ENCODE assay signal across 1 cellular context in the genomic region with DNA sequence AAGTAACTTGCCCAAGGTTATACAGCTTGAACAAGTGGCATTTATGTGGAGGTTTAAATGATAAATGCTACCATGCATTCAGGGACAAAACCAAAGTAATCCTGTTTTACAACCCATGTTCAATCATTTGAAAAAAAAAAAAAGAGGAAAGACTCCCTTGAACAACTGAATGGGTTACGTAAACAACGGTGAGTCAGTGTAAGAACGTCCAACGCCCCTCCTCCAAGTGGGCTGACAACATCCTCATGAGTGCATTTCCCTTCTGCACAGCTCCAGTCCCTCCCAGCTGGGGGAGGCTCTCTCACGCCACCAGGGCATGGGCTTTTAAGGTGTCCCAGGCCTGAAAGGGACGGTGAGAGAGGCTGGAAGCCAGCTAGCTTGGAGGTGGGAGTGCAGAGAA.
TF ChIP-seq lines count a peak whose summit lies in the region.

No MANE protein-coding gene starts in this region.

TF ChIP-seq in HEK293, 187 proteins besides CTCF, POLR2A, EP300 and RAD21 (continued from another document and continues in another):
- TF ChIP-seq, protein P1, sequence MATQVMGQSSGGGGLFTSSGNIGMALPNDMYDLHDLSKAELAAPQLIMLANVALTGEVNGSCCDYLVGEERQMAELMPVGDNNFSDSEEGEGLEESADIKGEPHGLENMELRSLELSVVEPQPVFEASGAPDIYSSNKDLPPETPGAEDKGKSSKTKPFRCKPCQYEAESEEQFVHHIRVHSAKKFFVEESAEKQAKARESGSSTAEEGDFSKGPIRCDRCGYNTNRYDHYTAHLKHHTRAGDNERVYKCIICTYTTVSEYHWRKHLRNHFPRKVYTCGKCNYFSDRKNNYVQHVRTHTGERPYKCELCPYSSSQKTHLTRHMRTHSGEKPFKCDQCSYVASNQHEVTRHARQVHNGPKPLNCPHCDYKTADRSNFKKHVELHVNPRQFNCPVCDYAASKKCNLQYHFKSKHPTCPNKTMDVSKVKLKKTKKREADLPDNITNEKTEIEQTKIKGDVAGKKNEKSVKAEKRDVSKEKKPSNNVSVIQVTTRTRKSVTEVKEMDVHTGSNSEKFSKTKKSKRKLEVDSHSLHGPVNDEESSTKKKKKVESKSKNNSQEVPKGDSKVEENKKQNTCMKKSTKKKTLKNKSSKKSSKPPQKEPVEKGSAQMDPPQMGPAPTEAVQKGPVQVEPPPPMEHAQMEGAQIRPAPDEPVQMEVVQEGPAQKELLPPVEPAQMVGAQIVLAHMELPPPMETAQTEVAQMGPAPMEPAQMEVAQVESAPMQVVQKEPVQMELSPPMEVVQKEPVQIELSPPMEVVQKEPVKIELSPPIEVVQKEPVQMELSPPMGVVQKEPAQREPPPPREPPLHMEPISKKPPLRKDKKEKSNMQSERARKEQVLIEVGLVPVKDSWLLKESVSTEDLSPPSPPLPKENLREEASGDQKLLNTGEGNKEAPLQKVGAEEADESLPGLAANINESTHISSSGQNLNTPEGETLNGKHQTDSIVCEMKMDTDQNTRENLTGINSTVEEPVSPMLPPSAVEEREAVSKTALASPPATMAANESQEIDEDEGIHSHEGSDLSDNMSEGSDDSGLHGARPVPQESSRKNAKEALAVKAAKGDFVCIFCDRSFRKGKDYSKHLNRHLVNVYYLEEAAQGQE (tag by site-specific recombination; IDR thresholded peaks at IDR 0.05) = no peak
- no peak for TF ChIP-seq ZNF549 (tag by site-specific recombination; IDR thresholded peaks at IDR 0.05)
- TF ChIP-seq ZNF600 (tag by site-specific recombination; IDR thresholded peaks at IDR 0.05) = peak; percentile 82
- TF ChIP-seq, protein P2, sequence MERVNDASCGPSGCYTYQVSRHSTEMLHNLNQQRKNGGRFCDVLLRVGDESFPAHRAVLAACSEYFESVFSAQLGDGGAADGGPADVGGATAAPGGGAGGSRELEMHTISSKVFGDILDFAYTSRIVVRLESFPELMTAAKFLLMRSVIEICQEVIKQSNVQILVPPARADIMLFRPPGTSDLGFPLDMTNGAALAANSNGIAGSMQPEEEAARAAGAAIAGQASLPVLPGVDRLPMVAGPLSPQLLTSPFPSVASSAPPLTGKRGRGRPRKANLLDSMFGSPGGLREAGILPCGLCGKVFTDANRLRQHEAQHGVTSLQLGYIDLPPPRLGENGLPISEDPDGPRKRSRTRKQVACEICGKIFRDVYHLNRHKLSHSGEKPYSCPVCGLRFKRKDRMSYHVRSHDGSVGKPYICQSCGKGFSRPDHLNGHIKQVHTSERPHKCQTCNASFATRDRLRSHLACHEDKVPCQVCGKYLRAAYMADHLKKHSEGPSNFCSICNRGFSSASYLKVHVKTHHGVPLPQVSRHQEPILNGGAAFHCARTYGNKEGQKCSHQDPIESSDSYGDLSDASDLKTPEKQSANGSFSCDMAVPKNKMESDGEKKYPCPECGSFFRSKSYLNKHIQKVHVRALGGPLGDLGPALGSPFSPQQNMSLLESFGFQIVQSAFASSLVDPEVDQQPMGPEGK (tag by site-specific recombination; IDR thresholded peaks at IDR 0.05) = peak; percentile 86
- no peak for TF ChIP-seq TCF7L2 (IDR thresholded peaks at IDR 0.05; ENCODE audit: borderline replicate concordance, low read depth, low read length)
- TF ChIP-seq, protein P3, sequence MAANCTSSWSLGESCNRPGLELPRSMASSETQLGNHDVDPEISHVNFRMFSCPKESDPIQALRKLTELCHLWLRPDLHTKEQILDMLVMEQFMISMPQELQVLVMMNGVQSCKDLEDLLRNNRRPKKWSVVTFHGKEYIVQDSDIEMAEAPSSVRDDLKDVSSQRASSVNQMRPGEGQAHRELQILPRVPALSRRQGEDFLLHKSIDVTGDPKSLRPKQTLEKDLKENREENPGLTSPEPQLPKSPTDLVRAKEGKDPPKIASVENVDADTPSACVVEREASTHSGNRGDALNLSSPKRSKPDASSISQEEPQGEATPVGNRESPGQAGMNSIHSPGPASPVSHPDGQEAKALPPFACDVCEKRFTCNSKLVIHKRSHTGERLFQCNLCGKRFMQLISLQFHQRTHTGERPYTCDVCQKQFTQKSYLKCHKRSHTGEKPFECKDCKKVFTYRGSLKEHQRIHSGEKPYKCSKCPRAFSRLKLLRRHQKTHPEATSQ (tag by site-specific recombination; IDR thresholded peaks at IDR 0.05) = no peak
- TF ChIP-seq, protein P4, sequence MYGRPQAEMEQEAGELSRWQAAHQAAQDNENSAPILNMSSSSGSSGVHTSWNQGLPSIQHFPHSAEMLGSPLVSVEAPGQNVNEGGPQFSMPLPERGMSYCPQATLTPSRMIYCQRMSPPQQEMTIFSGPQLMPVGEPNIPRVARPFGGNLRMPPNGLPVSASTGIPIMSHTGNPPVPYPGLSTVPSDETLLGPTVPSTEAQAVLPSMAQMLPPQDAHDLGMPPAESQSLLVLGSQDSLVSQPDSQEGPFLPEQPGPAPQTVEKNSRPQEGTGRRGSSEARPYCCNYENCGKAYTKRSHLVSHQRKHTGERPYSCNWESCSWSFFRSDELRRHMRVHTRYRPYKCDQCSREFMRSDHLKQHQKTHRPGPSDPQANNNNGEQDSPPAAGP (tag by site-specific recombination; IDR thresholded peaks at IDR 0.05) = peak; percentile 95
- TF ChIP-seq ZNF155 (tag by site-specific recombination; IDR thresholded peaks at IDR 0.05) = no peak
- no peak for TF ChIP-seq ZNF266 (tag by site-specific recombination; IDR thresholded peaks at IDR 0.05; ENCODE audit: low read depth)
- TF ChIP-seq ZNF426 (tag by site-specific recombination; IDR thresholded peaks at IDR 0.05) = no peak
- TF ChIP-seq ZNF785 (tag by site-specific recombination; IDR thresholded peaks at IDR 0.05) = no peak
- TF ChIP-seq ZNF324 (tag by site-specific recombination; IDR thresholded peaks at IDR 0.05) = no peak
- peak; percentile 54; the same call in 1 of the 2 replicates for TF ChIP-seq PRDM1 (tag by site-specific recombination; IDR thresholded peaks at IDR 0.05)
- TF ChIP-seq, protein P5, sequence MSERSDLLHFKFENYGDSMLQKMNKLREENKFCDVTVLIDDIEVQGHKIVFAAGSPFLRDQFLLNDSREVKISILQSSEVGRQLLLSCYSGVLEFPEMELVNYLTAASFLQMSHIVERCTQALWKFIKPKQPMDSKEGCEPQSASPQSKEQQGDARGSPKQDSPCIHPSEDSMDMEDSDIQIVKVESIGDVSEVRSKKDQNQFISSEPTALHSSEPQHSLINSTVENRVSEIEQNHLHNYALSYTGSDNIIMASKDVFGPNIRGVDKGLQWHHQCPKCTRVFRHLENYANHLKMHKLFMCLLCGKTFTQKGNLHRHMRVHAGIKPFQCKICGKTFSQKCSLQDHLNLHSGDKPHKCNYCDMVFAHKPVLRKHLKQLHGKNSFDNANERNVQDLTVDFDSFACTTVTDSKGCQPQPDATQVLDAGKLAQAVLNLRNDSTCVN (tag by site-specific recombination; optimal IDR thresholded peaks at IDR 0.05) = no peak
- TF ChIP-seq, protein P6, sequence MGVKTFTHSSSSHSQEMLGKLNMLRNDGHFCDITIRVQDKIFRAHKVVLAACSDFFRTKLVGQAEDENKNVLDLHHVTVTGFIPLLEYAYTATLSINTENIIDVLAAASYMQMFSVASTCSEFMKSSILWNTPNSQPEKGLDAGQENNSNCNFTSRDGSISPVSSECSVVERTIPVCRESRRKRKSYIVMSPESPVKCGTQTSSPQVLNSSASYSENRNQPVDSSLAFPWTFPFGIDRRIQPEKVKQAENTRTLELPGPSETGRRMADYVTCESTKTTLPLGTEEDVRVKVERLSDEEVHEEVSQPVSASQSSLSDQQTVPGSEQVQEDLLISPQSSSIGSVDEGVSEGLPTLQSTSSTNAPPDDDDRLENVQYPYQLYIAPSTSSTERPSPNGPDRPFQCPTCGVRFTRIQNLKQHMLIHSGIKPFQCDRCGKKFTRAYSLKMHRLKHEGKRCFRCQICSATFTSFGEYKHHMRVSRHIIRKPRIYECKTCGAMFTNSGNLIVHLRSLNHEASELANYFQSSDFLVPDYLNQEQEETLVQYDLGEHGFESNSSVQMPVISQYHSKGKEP (tag by site-specific recombination; IDR thresholded peaks at IDR 0.05) = 0 out of 2 replicates have a peak, but pooled peaks have one; percentile 26
- TF ChIP-seq ZNF560 (tag by site-specific recombination; IDR thresholded peaks at IDR 0.05; ENCODE audit: borderline replicate concordance) = no peak
- peak; percentile 78 for TF ChIP-seq OSR2 (tag by site-specific recombination; IDR thresholded peaks at IDR 0.05)
- TF ChIP-seq ZFHX2 (tag by site-specific recombination; conservative IDR thresholded peaks at IDR 0.05) = peak; percentile 80
- TF ChIP-seq KLF16 (tag by site-specific recombination; IDR thresholded peaks at IDR 0.05) = peak; percentile 68; the same call in 1 of the 2 replicates
- peak; percentile 76; the same call in 1 of the 2 replicates for TF ChIP-seq KLF8 (tag by site-specific recombination; IDR thresholded peaks at IDR 0.05)
- TF ChIP-seq ZBTB7A (tag by site-specific recombination; IDR thresholded peaks at IDR 0.05; ENCODE audit: low read depth) = no peak
- TF ChIP-seq KLF1 (tag by site-specific recombination; IDR thresholded peaks at IDR 0.05) = peak; percentile 82
- TF ChIP-seq ZNF2 (tag by site-specific recombination; IDR thresholded peaks at IDR 0.05) = no peak
- TF ChIP-seq ZNF707 (tag by site-specific recombination; IDR thresholded peaks at IDR 0.05) = no peak
- TF ChIP-seq ZXDB (tag by site-specific recombination; IDR thresholded peaks at IDR 0.05) = no peak; the same call in 1 of the 2 replicates
- TF ChIP-seq ZNF830 (tag by site-specific recombination; IDR thresholded peaks at IDR 0.05; ENCODE audit: low read depth) = no peak
- TF ChIP-seq ZNF571 (tag by site-specific recombination; IDR thresholded peaks at IDR 0.05) = no peak
- TF ChIP-seq GLIS1 (tag by site-specific recombination; IDR thresholded peaks at IDR 0.05) = peak; percentile 89
- no peak for TF ChIP-seq ZNF416 (tag by site-specific recombination; IDR thresholded peaks at IDR 0.05)
- peak; percentile 75 for TF ChIP-seq SP3 (tag by site-specific recombination; IDR thresholded peaks at IDR 0.05)
- TF ChIP-seq, protein P7, sequence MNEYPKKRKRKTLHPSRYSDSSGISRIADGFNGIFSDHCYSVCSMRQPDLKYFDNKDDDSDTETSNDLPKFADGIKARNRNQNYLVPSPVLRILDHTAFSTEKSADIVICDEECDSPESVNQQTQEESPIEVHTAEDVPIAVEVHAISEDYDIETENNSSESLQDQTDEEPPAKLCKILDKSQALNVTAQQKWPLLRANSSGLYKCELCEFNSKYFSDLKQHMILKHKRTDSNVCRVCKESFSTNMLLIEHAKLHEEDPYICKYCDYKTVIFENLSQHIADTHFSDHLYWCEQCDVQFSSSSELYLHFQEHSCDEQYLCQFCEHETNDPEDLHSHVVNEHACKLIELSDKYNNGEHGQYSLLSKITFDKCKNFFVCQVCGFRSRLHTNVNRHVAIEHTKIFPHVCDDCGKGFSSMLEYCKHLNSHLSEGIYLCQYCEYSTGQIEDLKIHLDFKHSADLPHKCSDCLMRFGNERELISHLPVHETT (tag by site-specific recombination; IDR thresholded peaks at IDR 0.05) = no peak
- TF ChIP-seq IKZF3 (tag by site-specific recombination; IDR thresholded peaks at IDR 0.05) = 0 out of 2 replicates have a peak, but pooled peaks have one; percentile 21
- TF ChIP-seq MEIS1 (CRISPR knock-in tag; IDR thresholded peaks at IDR 0.05; ENCODE audit: borderline replicate concordance) = no peak
- TF ChIP-seq, protein P8, sequence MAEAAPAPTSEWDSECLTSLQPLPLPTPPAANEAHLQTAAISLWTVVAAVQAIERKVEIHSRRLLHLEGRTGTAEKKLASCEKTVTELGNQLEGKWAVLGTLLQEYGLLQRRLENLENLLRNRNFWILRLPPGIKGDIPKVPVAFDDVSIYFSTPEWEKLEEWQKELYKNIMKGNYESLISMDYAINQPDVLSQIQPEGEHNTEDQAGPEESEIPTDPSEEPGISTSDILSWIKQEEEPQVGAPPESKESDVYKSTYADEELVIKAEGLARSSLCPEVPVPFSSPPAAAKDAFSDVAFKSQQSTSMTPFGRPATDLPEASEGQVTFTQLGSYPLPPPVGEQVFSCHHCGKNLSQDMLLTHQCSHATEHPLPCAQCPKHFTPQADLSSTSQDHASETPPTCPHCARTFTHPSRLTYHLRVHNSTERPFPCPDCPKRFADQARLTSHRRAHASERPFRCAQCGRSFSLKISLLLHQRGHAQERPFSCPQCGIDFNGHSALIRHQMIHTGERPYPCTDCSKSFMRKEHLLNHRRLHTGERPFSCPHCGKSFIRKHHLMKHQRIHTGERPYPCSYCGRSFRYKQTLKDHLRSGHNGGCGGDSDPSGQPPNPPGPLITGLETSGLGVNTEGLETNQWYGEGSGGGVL (tag by site-specific recombination; IDR thresholded peaks at IDR 0.05) = peak; percentile 89
- peak; percentile 79 for TF ChIP-seq ZNF366 (tag by site-specific recombination; conservative IDR thresholded peaks at IDR 0.05)
- TF ChIP-seq, protein P9, sequence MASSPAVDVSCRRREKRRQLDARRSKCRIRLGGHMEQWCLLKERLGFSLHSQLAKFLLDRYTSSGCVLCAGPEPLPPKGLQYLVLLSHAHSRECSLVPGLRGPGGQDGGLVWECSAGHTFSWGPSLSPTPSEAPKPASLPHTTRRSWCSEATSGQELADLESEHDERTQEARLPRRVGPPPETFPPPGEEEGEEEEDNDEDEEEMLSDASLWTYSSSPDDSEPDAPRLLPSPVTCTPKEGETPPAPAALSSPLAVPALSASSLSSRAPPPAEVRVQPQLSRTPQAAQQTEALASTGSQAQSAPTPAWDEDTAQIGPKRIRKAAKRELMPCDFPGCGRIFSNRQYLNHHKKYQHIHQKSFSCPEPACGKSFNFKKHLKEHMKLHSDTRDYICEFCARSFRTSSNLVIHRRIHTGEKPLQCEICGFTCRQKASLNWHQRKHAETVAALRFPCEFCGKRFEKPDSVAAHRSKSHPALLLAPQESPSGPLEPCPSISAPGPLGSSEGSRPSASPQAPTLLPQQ (tag by site-specific recombination; IDR thresholded peaks at IDR 0.05) = peak; percentile 47; the same call in 1 of the 2 replicates
- TF ChIP-seq ZNF561 (tag by site-specific recombination; IDR thresholded peaks at IDR 0.05; ENCODE audit: borderline replicate concordance) = no peak
- TF ChIP-seq, protein P10, sequence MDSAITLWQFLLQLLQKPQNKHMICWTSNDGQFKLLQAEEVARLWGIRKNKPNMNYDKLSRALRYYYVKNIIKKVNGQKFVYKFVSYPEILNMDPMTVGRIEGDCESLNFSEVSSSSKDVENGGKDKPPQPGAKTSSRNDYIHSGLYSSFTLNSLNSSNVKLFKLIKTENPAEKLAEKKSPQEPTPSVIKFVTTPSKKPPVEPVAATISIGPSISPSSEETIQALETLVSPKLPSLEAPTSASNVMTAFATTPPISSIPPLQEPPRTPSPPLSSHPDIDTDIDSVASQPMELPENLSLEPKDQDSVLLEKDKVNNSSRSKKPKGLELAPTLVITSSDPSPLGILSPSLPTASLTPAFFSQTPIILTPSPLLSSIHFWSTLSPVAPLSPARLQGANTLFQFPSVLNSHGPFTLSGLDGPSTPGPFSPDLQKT (IDR thresholded peaks at IDR 0.05; ENCODE audit: borderline replicate concordance, low read depth, low read length) = no peak
- TF ChIP-seq ZNF37A (tag by site-specific recombination; IDR thresholded peaks at IDR 0.05) = no peak
- no peak for TF ChIP-seq ZNF776 (tag by site-specific recombination; IDR thresholded peaks at IDR 0.05; ENCODE audit: borderline replicate concordance)
- TF ChIP-seq, protein P11, sequence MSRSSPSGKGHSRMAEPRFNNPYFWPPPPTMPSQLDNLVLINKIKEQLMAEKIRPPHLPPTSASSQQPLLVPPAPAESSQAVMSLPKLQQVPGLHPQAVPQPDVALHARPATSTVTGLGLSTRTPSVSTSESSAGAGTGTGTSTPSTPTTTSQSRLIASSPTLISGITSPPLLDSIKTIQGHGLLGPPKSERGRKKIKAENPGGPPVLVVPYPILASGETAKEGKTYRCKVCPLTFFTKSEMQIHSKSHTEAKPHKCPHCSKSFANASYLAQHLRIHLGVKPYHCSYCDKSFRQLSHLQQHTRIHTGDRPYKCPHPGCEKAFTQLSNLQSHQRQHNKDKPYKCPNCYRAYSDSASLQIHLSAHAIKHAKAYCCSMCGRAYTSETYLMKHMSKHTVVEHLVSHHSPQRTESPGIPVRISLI (tag by site-specific recombination; IDR thresholded peaks at IDR 0.05) = peak; percentile 90
